18 cellular contexts compared by ENCODE assay signal in genomic region chr3:157368171-157368570, GRCh38.
DNase-seq lines count a peak whose midpoint lies in the region; ATAC-seq and TF ChIP-seq lines count a peak whose summit lies in the region.
"Had no signal": no experiment of that assay in that cellular context is flagged by ENCODE, and none has a peak within 500 bp of the region (broad histone marks: within the 10 kb centered on the region; RNA-seq: fewer than 3 reads in every experiment).

No MANE protein-coding gene starts in this region.

- H3F3A ChIP-seq in smooth muscle cell (ENCODE audit: low read depth) = no peaks in the 10 kb centered on the region

- no peaks in the 10 kb centered on the region for H4K20me1 ChIP-seq in smooth muscle cell (ENCODE audit: low read depth)

- TF ChIP-seq CTCF in smooth muscle cell (IDR thresholded peaks at IDR 0.05; ENCODE audit: borderline replicate concordance, insufficient read depth, poor library complexity, severe bottlenecking) (no peak), ovary (IDR thresholded peaks at IDR 0.05) (no peak)

- H3K79me2 ChIP-seq in smooth muscle cell (ENCODE audit: low read depth) = no peaks in the 10 kb centered on the region

- H3K27me3 ChIP-seq in smooth muscle cell (ENCODE audit: low read depth) (no peaks in the 10 kb centered on the region), ovary (no peaks in the 10 kb centered on the region)
- H3K27me3 ChIP-seq: SJSA1 had no signal

- ATAC-seq in GM18867 (IDR thresholded peaks at IDR 0.05; ENCODE audit: unreplicated experiment) = no peak

- H3K36me3 ChIP-seq in smooth muscle cell (ENCODE audit: low read depth) (no peaks in the 10 kb centered on the region), ovary (no peaks in the 10 kb centered on the region)
- H3K36me3 ChIP-seq: SJSA1 had no signal

- no peak overlapping the region for H3K9ac ChIP-seq in smooth muscle cell (ENCODE audit: low read depth)

- TF ChIP-seq EP300 in ovary (IDR thresholded peaks at IDR 0.05) = no peak

- H3K9me3 ChIP-seq in smooth muscle cell (replicated peaks; ENCODE audit: low read depth) (no peaks in the 10 kb centered on the region), ovary (no peaks in the 10 kb centered on the region)
- H3K9me3 ChIP-seq: SJSA1 had no signal

- H3K4me2 ChIP-seq in smooth muscle cell = no peak overlapping the region
- H3K4me2 ChIP-seq: PC-9 had no signal

- no peak overlapping the region for H2AFZ ChIP-seq in smooth muscle cell (ENCODE audit: low read depth)
- H2AFZ ChIP-seq: PC-9 had no signal

- in situ Hi-C loops in SK-MEL-5 (cut with HindIII; ENCODE audit: low pct_unique_long_range_greater_than_20kb, low sequenced_read_pairs) = no loop called here

- WGBS in smooth muscle cell (ENCODE audit: low lambda C conversion rate) = 76% methylated on average over 3 of the region's 3 CpGs
- 88 to 96% (median 91%) methylated on average over 3 of the region's 3 CpGs for WGBS in ovary, 3 donors

- H3K27ac ChIP-seq in smooth muscle cell (ENCODE audit: low read depth) = no peak overlapping the region
- H3K27ac ChIP-seq in ovary = no peak overlapping the region
- H3K27ac ChIP-seq: 22Rv1, PC-9, SJSA1 had no signal

- TF ChIP-seq POLR2A in ovary (IDR thresholded peaks at IDR 0.05) = no peak

- H3K4me3 ChIP-seq in smooth muscle cell (no peak overlapping the region), ovary (no peak overlapping the region)
- H3K4me3 ChIP-seq: PC-9, SJSA1 had no signal

- H3K4me1 ChIP-seq in smooth muscle cell (ENCODE audit: low read depth) = peaks cover 8% of the 10 kb centered on the region
- H3K4me1 ChIP-seq in ovary (ENCODE audit: insufficient read depth) = no peaks in the 10 kb centered on the region

- intact Hi-C loops in ovary (cut with DNase I) = no loop called here

- peak; percentile 25 for DNase-seq in DMS 273 (lab: John Stamatoyannopoulos, UW; ENCODE audit: unreplicated experiment)
- DNase-seq in DMS 273 treated with DMSO at 0.1 percent for 48 hours (lab: John Stamatoyannopoulos, UW) = no peak
- peak; percentile 14 for DNase-seq in SK-MEL-5 (ENCODE audit: low read depth, low spot score)
- peak; percentile 16 for DNase-seq in iPS-NIHi11 (ENCODE audit: low spot score)
- peak; percentile 2 for DNase-seq in smooth muscle cell (lab: John Stamatoyannopoulos, UW; ENCODE audit: unreplicated experiment)
- no peak for DNase-seq in cerebellum (ENCODE audit: low spot score)
- DNase-seq in ovary = no peak
- DNase-seq: HFFc6, Karpas-422, NCI-H1105, NCI-H1694, NCI-H345, NCI-H526 treated with DMSO at 0.1 percent for 48 hours, PC-9, T-helper 1 cell had no signal

Comparison
In these comparisons a context has a peak if more than half of its experiments do, and no peak if none do; other contexts are left out.
1. DNase-seq: peak in DMS 273 (single experiment), SK-MEL-5 (single experiment), iPS-NIHi11 (single experiment) and smooth muscle cell (single experiment); none in DMS 273 treated with DMSO at 0.1 percent for 48 hours (single experiment), cerebellum (single experiment) and ovary (0 of 5).